In genomic region chr13:77891041-77891440, GRCh38 we compare ENCODE assay signal across 20 cellular contexts. TPM values are rescaled to one million over a fixed set of nuclear protein-coding genes. Genes with fewer than 3 reads are reported as not detected.
DNase-seq lines count a peak whose midpoint lies in the region; ATAC-seq and TF ChIP-seq lines count a peak whose summit lies in the region.
"Had no signal": no experiment of that assay in that cellular context is flagged by ENCODE, and none has a peak within 500 bp of the region (broad histone marks: within the 10 kb centered on the region; RNA-seq: fewer than 3 reads in every experiment).

No MANE protein-coding gene starts in this region.

- TF ChIP-seq CTCF in CD14-positive monocyte (IDR thresholded peaks at IDR 0.05) (no peak), neural cell (IDR thresholded peaks at IDR 0.05; ENCODE audit: poor library complexity, severe bottlenecking) (no peak), GM10248 (IDR thresholded peaks at IDR 0.05; ENCODE audit: control extremely low read depth, extremely low read depth, low read depth, missing control alignments) (no peak)

- peak overlapping the region; percentile 71 to 87 (median 78) for H3K27ac Mint-ChIP-seq in CD14-positive monocyte
- H3K27ac Mint-ChIP-seq in dendritic cell treated with granulocyte-macrophage colony-stimulating factor and Interleukin-4, amounts not matched to agents 40 ng/mL and 50 ng/mL, for 4 days: no peak overlapping the region
- no peak overlapping the region for H3K27ac Mint-ChIP-seq in T-helper 17 cell
- H3K27ac Mint-ChIP-seq: CD4-positive, alpha-beta memory T cell had no signal

- H3K36me3 Mint-ChIP-seq in CD14-positive monocyte (no peaks in the 10 kb centered on the region), T-helper 17 cell (ENCODE audit: low read depth) (no peaks in the 10 kb centered on the region)
- H3K36me3 Mint-ChIP-seq in dendritic cell treated with granulocyte-macrophage colony-stimulating factor and Interleukin-4, amounts not matched to agents 40 ng/mL and 50 ng/mL, for 4 days (ENCODE audit: low read depth): no peaks in the 10 kb centered on the region
- H3K36me3 Mint-ChIP-seq: CD4-positive, alpha-beta memory T cell had no signal

- H3K4me1 Mint-ChIP-seq in CD14-positive monocyte (peaks cover 21% of the 10 kb centered on the region), T-helper 17 cell (no peaks in the 10 kb centered on the region)
- H3K4me1 Mint-ChIP-seq in dendritic cell treated with granulocyte-macrophage colony-stimulating factor and Interleukin-4, amounts not matched to agents 40 ng/mL and 50 ng/mL, for 4 days (ENCODE audit: low read depth): peaks cover 29% of the 10 kb centered on the region
- H3K4me1 Mint-ChIP-seq: CD4-positive, alpha-beta memory T cell had no signal

- peak; percentile 31 for TF ChIP-seq EP300 in neural cell (conservative IDR thresholded peaks at IDR 0.05; ENCODE audit: poor library complexity, severe bottlenecking)

- no peaks in the 10 kb centered on the region for H3K9me2 ChIP-seq in neural cell (ENCODE audit: insufficient read depth, low read length)

- H4K20me1 ChIP-seq in neural cell (ENCODE audit: insufficient read depth): no peaks in the 10 kb centered on the region
- H4K20me1 ChIP-seq: BLaER1 had no signal

- H3K9ac ChIP-seq in neural cell (ENCODE audit: low read length): no peak overlapping the region
- H3K9ac ChIP-seq: BLaER1 had no signal

- H3F3A ChIP-seq in neural cell (ENCODE audit: insufficient read depth, low read length, poor library complexity, severe bottlenecking): no peaks in the 10 kb centered on the region

- H3K27me3 ChIP-seq in neural cell (ENCODE audit: insufficient read depth, low read depth, low read length): no peaks in the 10 kb centered on the region
- H3K27me3 ChIP-seq: BLaER1, MG63, SJCRH30 had no signal

- H3K4me3 ChIP-seq in neural cell (ENCODE audit: low read length): no peak overlapping the region
- H3K4me3 ChIP-seq: BLaER1, K562, MG63, SJCRH30 had no signal

- H3K36me3 ChIP-seq in neural cell (ENCODE audit: insufficient read depth, low read length): no peaks in the 10 kb centered on the region
- H3K36me3 ChIP-seq: BLaER1, MG63, SJCRH30 had no signal

- H3K79me2 ChIP-seq in neural cell (replicated peaks; ENCODE audit: insufficient read depth, low read length): no peaks in the 10 kb centered on the region

- H3K27me3 Mint-ChIP-seq in CD14-positive monocyte (ENCODE audit: low read depth in 3 of 3) (no peaks in the 10 kb centered on the region), T-helper 17 cell (no peaks in the 10 kb centered on the region)
- H3K27me3 Mint-ChIP-seq in dendritic cell treated with granulocyte-macrophage colony-stimulating factor and Interleukin-4, amounts not matched to agents 40 ng/mL and 50 ng/mL, for 4 days: no peaks in the 10 kb centered on the region

- peaks cover 0 to 2% (median 0%) of the 10 kb centered on the region in 7 donors for H3K9me3 Mint-ChIP-seq in CD14-positive monocyte
- H3K9me3 Mint-ChIP-seq in dendritic cell treated with granulocyte-macrophage colony-stimulating factor and Interleukin-4, amounts not matched to agents 40 ng/mL and 50 ng/mL, for 4 days: no peaks in the 10 kb centered on the region

- H2AFZ ChIP-seq in neural cell (ENCODE audit: low read depth, low read length): no peak overlapping the region

- TF ChIP-seq RAD21 in neural cell (conservative IDR thresholded peaks at IDR 0.05): no peak

- no peak for ATAC-seq in T-helper 17 cell
- ATAC-seq: K562 had no signal

- DNase-seq in CD14-positive monocyte (ENCODE audit: low spot score): no peak
- peak; percentile 10 for DNase-seq in HT1080 (ENCODE audit: low read depth)
- DNase-seq in activated naive CD4-positive, alpha-beta T cell treated with Interleukin-2 at 50 U/mL for 16 hours: no peak
- DNase-seq in GM10248 (ENCODE audit: extremely low spot score): no peak
- DNase-seq in T-helper 17 cell: no peak
- DNase-seq: ACHN; Caco-2; CD4-positive, alpha-beta memory T cell; MG63; NCI-H1048; NCI-H1417 treated with DMSO at 0.1 percent for 48 hours; NCI-H187; NCI-H2107; NCI-H345; SJCRH30; T-helper 1 cell had no signal

- H3K4me2 ChIP-seq in neural cell (ENCODE audit: low read length): no peak overlapping the region
- H3K4me2 ChIP-seq: BLaER1 had no signal

- no peak overlapping the region for H3K27ac ChIP-seq in neural cell (ENCODE audit: low read length)
- H3K27ac ChIP-seq: BLaER1, SJCRH30 had no signal

- peak overlapping the region; percentile 0 to 85 for H3K4me3 Mint-ChIP-seq in CD14-positive monocyte
- H3K4me3 Mint-ChIP-seq in dendritic cell treated with granulocyte-macrophage colony-stimulating factor and Interleukin-4, amounts not matched to agents 40 ng/mL and 50 ng/mL, for 4 days: peak overlapping the region; percentile 6
- no peak overlapping the region for H3K4me3 Mint-ChIP-seq in T-helper 17 cell
- H3K4me3 Mint-ChIP-seq: CD4-positive, alpha-beta memory T cell had no signal

- H3K9me3 ChIP-seq in neural cell (ENCODE audit: low read length): no peaks in the 10 kb centered on the region
- no peaks in the 10 kb centered on the region for H3K9me3 ChIP-seq in T-helper 17 cell (ENCODE audit: control insufficient read depth, low read length, poor library complexity, severe bottlenecking)
- H3K9me3 ChIP-seq: BLaER1, Caco-2, MG63, SJCRH30 had no signal

- POLR2A ChIA-PET in GM10248 (lab: Yijun Ruan, JAX): no interaction called here

- intact Hi-C loops in CD14-positive monocyte (cut with micrococcal nuclease): no loop called here
- intact Hi-C loops in dendritic cell treated with granulocyte-macrophage colony-stimulating factor and Interleukin-4, amounts not matched to agents 40 ng/mL and 50 ng/mL, for 4 days (cut with micrococcal nuclease): no loop called here

- CTCF ChIA-PET in GM10248 (lab: Yijun Ruan, JAX): interaction anchor here (0.7 to 1.6 kb wide), 2 partner anchors 12 to 31 kb away, joined by 3 read pairs; no protein-coding TSS in a partner anchor

TF ChIP-seq in neural cell, 6 proteins besides CTCF, POLR2A, EP300 and RAD21:
- TF ChIP-seq MXI1 (conservative IDR thresholded peaks at IDR 0.05; ENCODE audit: poor library complexity, severe bottlenecking): no peak
- no peak for TF ChIP-seq SMC3 (conservative IDR thresholded peaks at IDR 0.05; ENCODE audit: poor library complexity)
- no peak for TF ChIP-seq POLR2AphosphoS5 (IDR thresholded peaks at IDR 0.05)
- no peak for TF ChIP-seq TAF1 (IDR thresholded peaks at IDR 0.05; ENCODE audit: low read depth)
- TF ChIP-seq REST (IDR thresholded peaks at IDR 0.05; ENCODE audit: borderline replicate concordance): no peak
- no peak for TF ChIP-seq EZH2 (IDR thresholded peaks at IDR 0.05; ENCODE audit: borderline replicate concordance, insufficient read depth, low read length, poor library complexity, severe bottlenecking)

RNA-seq across cellular contexts. Expression of gene EDNRB, which starts 27.6 kb away (rescaled TPM):
- polyA plus RNA-seq in CD14-positive monocyte (under 1 TPM; 0.37 to 0.53 TPM), neural cell (0.20 TPM in 1 of 2 replicates, not detected in the other)
- not detected in 2 replicates for total RNA-seq in HT1080 (2014; rRNA removed; shearing (Covaris generic))
- 0.09 TPM in 1 of 2 replicates, not detected in the other for polyA plus RNA-seq in HT1080 (2015; cell fraction: cytosol; rRNA removed)
- 0.05 and 0.10 TPM in 2 replicates for polyA plus RNA-seq in HT1080 (2015; cell fraction: nucleus; rRNA removed)
- 0.24 TPM in 1 of 2 replicates, not detected in the other for polyA minus RNA-seq in neural cell
- total RNA-seq in T-helper 17 cell: not detected
- total RNA-seq: CD4-positive, alpha-beta memory T cell had no signal
- polyA plus RNA-seq: CD4-positive, alpha-beta memory T cell; K562 had no signal

Comparison
In these comparisons a context has a peak if more than half of its experiments do, and no peak if none do; other contexts are left out.
1. H3K27ac Mint-ChIP-seq: peak in CD14-positive monocyte (7 of 7); none in dendritic cell treated with granulocyte-macrophage colony-stimulating factor and Interleukin-4, amounts not matched to agents 40 ng/mL and 50 ng/mL, for 4 days (single experiment) and T-helper 17 cell (single experiment).